26 cellular contexts compared by ENCODE assay signal in genomic region chr5:126410623-126411022, GRCh38.
"Had no signal": no experiment of that assay in that cellular context is flagged by ENCODE, and none has a peak within 500 bp of the region (broad histone marks: within the 10 kb centered on the region; RNA-seq: fewer than 3 reads in every experiment).

No MANE protein-coding gene starts in this region.

- H3K4me2 ChIP-seq: smooth muscle cell had no signal

- H3K4me1 Mint-ChIP-seq: neural crest cell; stimulated activated effector memory CD8-positive, alpha-beta T cell treated with anti-CD3 and anti-CD28 coated beads, Interleukin-12 subunit alpha, Interleukin-12 subunit beta, amount 100 ng/mL, for 72 hours had no signal

- H3K36me3 Mint-ChIP-seq: memory B cell; stimulated activated effector memory CD8-positive, alpha-beta T cell treated with anti-CD3 and anti-CD28 coated beads, Interleukin-12 subunit alpha, Interleukin-12 subunit beta, amount 100 ng/mL, for 72 hours had no signal

- H3K4me3 Mint-ChIP-seq: effector memory CD8-positive, alpha-beta T cell; memory B cell; natural killer cell treated with Interleukin-12 subunit alpha and Interleukin-12 subunit beta and Interleukin-15 and Interleukin-18, amount 100 ng/mL, for 72 hours; neural crest cell; stimulated activated effector memory CD8-positive, alpha-beta T cell treated with anti-CD3 and anti-CD28 coated beads, Interleukin-12 subunit alpha, Interleukin-12 subunit beta, amount 100 ng/mL, for 72 hours had no signal

- H3K9me3 Mint-ChIP-seq: effector memory CD8-positive, alpha-beta T cell had no signal

- H3K27me3 Mint-ChIP-seq: progenitor cell of endocrine pancreas had no signal

- H3K27ac Mint-ChIP-seq: effector memory CD8-positive, alpha-beta T cell; memory B cell; natural killer cell treated with Interleukin-12 subunit alpha and Interleukin-12 subunit beta and Interleukin-15 and Interleukin-18, amount 100 ng/mL, for 72 hours; progenitor cell of endocrine pancreas; stimulated activated effector memory CD8-positive, alpha-beta T cell treated with anti-CD3 and anti-CD28 coated beads, Interleukin-12 subunit alpha, Interleukin-12 subunit beta, amount 100 ng/mL, for 72 hours had no signal

- H3K27me3 ChIP-seq: esophagus squamous epithelium, gastrocnemius medialis, neutrophil, pancreas, right lobe of liver, stomach, thyroid gland had no signal

- ATAC-seq: effector memory CD8-positive, alpha-beta T cell; gastrocnemius medialis; left ventricle myocardium superior; natural killer cell treated with Interleukin-12 subunit alpha and Interleukin-12 subunit beta and Interleukin-15 and Interleukin-18, amount 100 ng/mL, for 72 hours; pancreas; right lobe of liver; stimulated activated effector memory CD8-positive, alpha-beta T cell treated with anti-CD3 and anti-CD28 coated beads, Interleukin-12 subunit alpha, Interleukin-12 subunit beta, amount 100 ng/mL, for 72 hours had no signal

- DNase-seq: cortex of kidney; effector memory CD8-positive, alpha-beta T cell; erythroblast; esophagus squamous epithelium; foreskin fibroblast; gastrocnemius medialis; head of caudate nucleus; left ventricle myocardium superior; pancreas; right lobe of liver; stimulated activated CD4-positive, alpha-beta T cell treated with anti-CD3 and anti-CD28 coated beads, Interleukin-12 subunit alpha, Interleukin-12 subunit beta, amount 100 ng/mL, for 4 hours; stimulated activated CD4-positive, alpha-beta T cell treated with anti-CD3 and anti-CD28 coated beads, Interleukin-1b, Interleukin-23, amount 100 ng/mL, for 48 hours; stimulated activated CD4-positive, alpha-beta T cell treated with anti-CD3 and anti-CD28 coated beads, Interleukin-4, amount 100 ng/mL, for 1 hour; stimulated activated naive CD4-positive, alpha-beta T cell treated with Interleukin-2 at 50 U/mL for 16 hours; stomach; thyroid gland had no signal

- H3K36me3 ChIP-seq: esophagus squamous epithelium, gastrocnemius medialis, neutrophil, pancreas, right lobe of liver, stomach, thyroid gland had no signal

- H3K27ac ChIP-seq: esophagus squamous epithelium, gastrocnemius medialis, neutrophil, pancreas, right lobe of liver, stomach, thyroid gland had no signal

- FAIRE-seq: endometrium, keratinocyte, pancreas had no signal

- H3K9me3 ChIP-seq: esophagus squamous epithelium, gastrocnemius medialis, neutrophil, pancreas, right lobe of liver, stomach, thyroid gland had no signal

- H3K4me3 ChIP-seq: esophagus squamous epithelium, gastrocnemius medialis, lung, pancreas, right lobe of liver, smooth muscle cell, stomach, thyroid gland had no signal
